ENCODE assay signal across 8 cellular contexts in the genomic region with DNA sequence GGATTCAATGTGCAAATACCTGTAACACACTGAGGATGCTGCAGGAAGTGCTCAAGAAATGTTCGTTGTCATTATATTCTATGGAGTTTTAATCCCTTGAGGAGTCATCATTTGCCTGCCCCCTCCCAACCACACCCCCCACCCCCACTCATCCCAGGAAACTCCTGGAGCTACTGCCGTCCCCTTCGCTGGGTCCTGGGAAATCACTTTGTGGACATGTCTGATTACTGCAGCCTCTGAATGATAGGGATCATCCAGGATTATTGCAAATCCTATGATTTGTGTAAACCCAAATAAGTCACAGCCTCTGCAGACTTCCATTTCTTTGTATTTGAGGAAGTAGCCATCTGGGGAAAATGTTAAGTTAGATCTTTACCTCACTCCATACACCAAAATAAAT.
"Had no signal": no experiment of that assay in that cellular context is flagged by ENCODE, and none has a peak within 500 bp of the region (broad histone marks: within the 10 kb centered on the region; RNA-seq: fewer than 3 reads in every experiment).

No MANE protein-coding gene starts in this region.

- H3K4me1 ChIP-seq: HAP-1 had no signal

- H3K9me3 ChIP-seq: HAP-1 had no signal

- H3K36me3 Mint-ChIP-seq: IgD-negative memory B cell had no signal

- H3K27ac ChIP-seq: GM23248 had no signal

- H3K4me1 Mint-ChIP-seq: IgD-negative memory B cell had no signal

- H3K4me3 ChIP-seq: GM23248, HAP-1 had no signal

- H3K4me3 Mint-ChIP-seq: HFFc6, IgD-negative memory B cell had no signal

- ATAC-seq: HCT116 had no signal

- H3K27ac Mint-ChIP-seq: HFFc6, IgD-negative memory B cell had no signal

- H3K36me3 ChIP-seq: HAP-1 had no signal

- DNase-seq: GM23248, GOT3, H7, HFFc6, KBM-7 had no signal

- H3K9me3 Mint-ChIP-seq: HFFc6, IgD-negative memory B cell had no signal
